8 cellular contexts compared by ENCODE assay signal in the genomic region with DNA sequence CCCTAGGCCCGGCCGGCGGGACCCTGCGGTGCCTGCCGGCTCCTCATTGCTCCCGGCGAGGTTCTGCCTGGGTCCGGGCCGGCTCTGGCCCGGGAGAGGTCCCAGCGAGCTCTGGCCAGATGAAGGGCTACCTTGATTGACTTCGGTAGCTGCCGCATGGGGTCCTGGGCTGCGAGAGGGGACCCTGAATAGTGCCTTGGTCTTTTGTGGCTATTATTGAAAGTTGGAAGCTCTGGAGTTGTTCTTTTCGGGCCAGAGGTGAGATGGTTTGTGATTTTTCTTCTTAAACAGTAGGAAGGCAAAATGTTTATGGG. TPM values are rescaled to one million over a fixed set of nuclear protein-coding genes. Genes with fewer than 3 reads are reported as not detected.
DNase-seq lines count a peak whose midpoint lies in the region; ATAC-seq and TF ChIP-seq lines count a peak whose summit lies in the region.

No MANE protein-coding gene starts in this region.

- H3K4me1 ChIP-seq in heart left ventricle (peaks cover 4 to 39% (median 28%) of the 10 kb centered on the region in 12 donors), urinary bladder (ENCODE audit: insufficient read depth) (no peaks in the 10 kb centered on the region)

- H3K9me3 Mint-ChIP-seq in brain (peaks cover 3 to 4% (median 3%) of the 10 kb centered on the region in 5 experiments), memory B cell (no peaks in the 10 kb centered on the region)

- TF ChIP-seq POLR2A in heart left ventricle (IDR thresholded peaks at IDR 0.05) = no peak

- ATAC-seq in heart left ventricle (no peak), left cardiac atrium (no peak), memory B cell (ENCODE audit: low read depth) (no peak), GM19467 (IDR thresholded peaks at IDR 0.05; ENCODE audit: unreplicated experiment) (no peak)

- peak overlapping the region in 4 of 5 experiments; percentile 87 to 93 (median 92) for H3K27ac Mint-ChIP-seq in brain
- no peak overlapping the region for H3K27ac Mint-ChIP-seq in memory B cell

- H3K4me1 Mint-ChIP-seq in brain (peaks cover 8% of the 10 kb centered on the region), memory B cell (peaks cover 13% of the 10 kb centered on the region)

- H3K9me3 ChIP-seq in heart left ventricle = no peaks in the 10 kb centered on the region

- H3K27me3 ChIP-seq in heart left ventricle = no peaks in the 10 kb centered on the region

- H3K27me3 Mint-ChIP-seq in brain = peaks cover 3% of the 10 kb centered on the region
- no peaks in the 10 kb centered on the region for H3K27me3 Mint-ChIP-seq in memory B cell

- TF ChIP-seq CTCF in heart left ventricle (IDR thresholded peaks at IDR 0.05) = no peak
- TF ChIP-seq CTCF in brain (conservative IDR thresholded peaks at IDR 0.05) = no peak

- intact Hi-C loops in heart left ventricle (cut with DNase I) = loop anchor here in 2 of 10 donors (5.0 to 10.0 kb wide), 2 partner anchors 343 to 1964 kb away; a partner anchor contains a TSS
- intact Hi-C loops in left cardiac atrium (cut with DNase I) = no loop called here

- H3K36me3 ChIP-seq in heart left ventricle (peaks cover 0 to 43% (median 31%) of the 10 kb centered on the region in 9 donors), urinary bladder (ENCODE audit: insufficient read depth) (no peaks in the 10 kb centered on the region)

- H3K27ac ChIP-seq in heart left ventricle = peak overlapping the region; percentile 83 to 99 (median 96)
- H3K27ac ChIP-seq in urinary bladder (ENCODE audit: low read depth) = peak overlapping the region; percentile 83

- H3K36me3 Mint-ChIP-seq in brain = peaks cover 12% of the 10 kb centered on the region
- H3K36me3 Mint-ChIP-seq in memory B cell = peaks cover 4% of the 10 kb centered on the region

- H3K4me3 ChIP-seq in heart left ventricle (peak overlapping the region; percentile 72 to 100 (median 95)), urinary bladder (ENCODE audit: low read depth, low read length) (peak overlapping the region; percentile 88)

- 0 to 1% (median 0%) methylated on average over 5 to 15 of the region's 15 CpGs for WGBS in heart left ventricle, 4 donors
- under 1% methylated on average over 15 of the region's 15 CpGs for WGBS in urinary bladder

- no peak overlapping the region for H3K4me3 Mint-ChIP-seq in brain
- H3K4me3 Mint-ChIP-seq in memory B cell = peak overlapping the region; percentile 88

- DNase-seq in heart left ventricle = no peak
- DNase-seq in left cardiac atrium = no peak
- DNase-seq in memory B cell (ENCODE audit: low spot score in 2 of 2) = no peak
- DNase-seq in LoVo (ENCODE audit: low spot score) = no peak
- DNase-seq in activated CD4-positive, alpha-beta T cell treated with anti-CD3 and anti-CD28 coated beads for 4 hours = no peak

RNA-seq across cellular contexts. Expression of a gene that starts 0.6 kb away (rescaled TPM):
- total RNA-seq in heart left ventricle = 10 to 100 TPM; 13.1 to 21.8 (median 16.5) TPM
- polyA plus RNA-seq in heart left ventricle = 10 to 100 TPM in 1 of 2 donors, 1 to 10 TPM in 1; 4.0 to 17.2 TPM
- total RNA-seq in left cardiac atrium = 10 to 100 TPM; 18.0 to 18.2 TPM
- 12.9 TPM for polyA plus RNA-seq in brain (ENCODE audit: insufficient read depth, low read depth, low replicate concordance)
- 43.8 TPM for total RNA-seq in urinary bladder
- polyA plus RNA-seq in urinary bladder = 11.2 TPM
